In the genomic region with DNA sequence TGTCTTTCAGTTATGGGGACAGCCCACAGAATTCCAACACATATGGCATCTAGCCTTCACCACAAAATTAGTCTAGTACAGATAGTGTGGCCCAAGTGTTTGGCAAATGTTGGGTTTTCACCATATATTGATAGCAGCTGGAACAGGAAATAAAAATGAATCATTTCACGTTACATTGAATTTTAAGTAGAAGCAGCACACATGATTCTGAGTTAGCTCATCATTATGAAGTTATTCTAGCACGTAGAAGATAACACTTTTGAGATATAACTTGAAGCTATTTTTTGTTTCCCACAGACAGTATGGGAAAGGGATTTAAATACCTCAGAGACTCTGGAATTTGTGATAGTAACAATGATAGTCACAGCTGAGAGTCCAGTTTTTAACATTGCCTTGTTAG, we compare ENCODE assay signal across 19 cellular contexts.
DNase-seq lines count a peak whose midpoint lies in the region; ATAC-seq and TF ChIP-seq lines count a peak whose summit lies in the region.
"Had no signal": no experiment of that assay in that cellular context is flagged by ENCODE, and none has a peak within 500 bp of the region (broad histone marks: within the 10 kb centered on the region; RNA-seq: fewer than 3 reads in every experiment).

No MANE protein-coding gene starts in this region.

- H3K79me2 ChIP-seq in mammary epithelial cell (ENCODE audit: insufficient read depth, low read length) = no peaks in the 10 kb centered on the region
- H3K79me2 ChIP-seq: hepatocyte had no signal

- POLR2A ChIA-PET in MCF 10A (lab: Yijun Ruan, JAX) = no interaction called here

- H3K9me3 ChIP-seq in mammary epithelial cell (replicated peaks; ENCODE audit: insufficient read depth, low read length) = no peaks in the 10 kb centered on the region
- no peaks in the 10 kb centered on the region for H3K9me3 ChIP-seq in left ventricle myocardium inferior (replicated peaks)
- H3K9me3 ChIP-seq in suprapubic skin = no peaks in the 10 kb centered on the region
- no peaks in the 10 kb centered on the region for H3K9me3 ChIP-seq in lower lobe of right lung

- BruUV-seq in MCF 10A (replicated peaks; lab: Mats Ljungman, UMichigan) (no TSS peak), mammary epithelial cell (replicated peaks; lab: Mats Ljungman, UMichigan) (no TSS peak)

- no peak overlapping the region for H3K27ac Mint-ChIP-seq in MCF 10A (ENCODE audit: low read depth, unreplicated experiment)
- H3K27ac Mint-ChIP-seq in activated CD8-positive, alpha-beta memory T cell treated with anti-CD3 and anti-CD28 coated beads, Interleukin-2, amount 10 ng/mL, durations not matched to agents 7 days and 5 days = no peak overlapping the region
- H3K27ac Mint-ChIP-seq: activated CD4-positive, alpha-beta T cell treated with anti-CD3 and anti-CD28 coated beads, Interleukin-2, amount 10 ng/mL, durations not matched to agents 24 days and 14 days; activated T-helper 1 cell treated with anti-CD3 and anti-CD28 coated beads, Interleukin-12 subunit alpha, Interleukin-12 subunit beta, Interleukin-2, Interleukin-4 antibody, amounts not matched to agents 30 ng/mL and 10 ng/mL and 1 ng/mL, durations not matched to agents 14 hours and 24 hours and 36 hours had no signal

- in situ Hi-C loops in mammary epithelial cell (cut with MboI; ENCODE audit: low sequenced_read_pairs in 2 of 2) (no loop called here), astrocyte of the spinal cord (cut with HindIII; ENCODE audit: low sequenced_read_pairs) (no loop called here)

- dilution Hi-C loops in mammary epithelial cell (cut with HindIII; ENCODE audit: low sequenced_read_pairs) = no loop called here

- intact Hi-C loops in MCF 10A (cut with micrococcal nuclease) (no loop called here), mammary epithelial cell (cut with micrococcal nuclease) (no loop called here), left ventricle myocardium inferior (cut with micrococcal nuclease) (no loop called here), sciatic nerve (cut with DNase I) (no loop called here), lower lobe of right lung (cut with DNase I) (no loop called here)

- H3K27ac ChIP-seq in mammary epithelial cell (ENCODE audit: insufficient read depth, low read depth, low read length) (no peak overlapping the region), left ventricle myocardium inferior (replicated peaks) (peak overlapping the region; percentile 36), suprapubic skin (peak overlapping the region; percentile 62), lower lobe of right lung (no peak overlapping the region)
- H3K27ac ChIP-seq: hepatocyte, KMS-11 had no signal

- no peaks in the 10 kb centered on the region for H3K4me1 ChIP-seq in mammary epithelial cell (ENCODE audit: insufficient read depth, low read length)
- H3K4me1 ChIP-seq in left ventricle myocardium inferior = peaks cover 15% of the 10 kb centered on the region
- no peaks in the 10 kb centered on the region for H3K4me1 ChIP-seq in suprapubic skin
- H3K4me1 ChIP-seq in lower lobe of right lung = no peaks in the 10 kb centered on the region

- no peak overlapping the region for H3K4me2 ChIP-seq in mammary epithelial cell (ENCODE audit: insufficient read depth, low read depth, low read length)
- H3K4me2 ChIP-seq: hepatocyte, KMS-11 had no signal

- TF ChIP-seq POLR2A in suprapubic skin (IDR thresholded peaks at IDR 0.05) = no peak

- peaks cover 20% of the 10 kb centered on the region for H3K36me3 Mint-ChIP-seq in MCF 10A (ENCODE audit: insufficient read depth, unreplicated experiment)
- no peaks in the 10 kb centered on the region for H3K36me3 Mint-ChIP-seq in activated CD8-positive, alpha-beta memory T cell treated with anti-CD3 and anti-CD28 coated beads, Interleukin-2, amount 10 ng/mL, durations not matched to agents 7 days and 5 days

- H3K9me3 Mint-ChIP-seq in MCF 10A (ENCODE audit: unreplicated experiment) = no peaks in the 10 kb centered on the region
- peaks cover 2% of the 10 kb centered on the region for H3K9me3 Mint-ChIP-seq in activated CD8-positive, alpha-beta memory T cell treated with anti-CD3 and anti-CD28 coated beads, Interleukin-2, amount 10 ng/mL, durations not matched to agents 7 days and 5 days (ENCODE audit: low read depth)
- H3K9me3 Mint-ChIP-seq: activated CD4-positive, alpha-beta T cell treated with anti-CD3 and anti-CD28 coated beads, Interleukin-2, amount 10 ng/mL, durations not matched to agents 24 days and 14 days; activated T-helper 1 cell treated with anti-CD3 and anti-CD28 coated beads, Interleukin-12 subunit alpha, Interleukin-12 subunit beta, Interleukin-2, Interleukin-4 antibody, amounts not matched to agents 30 ng/mL and 10 ng/mL and 1 ng/mL, durations not matched to agents 14 hours and 24 hours and 36 hours had no signal

- no peaks in the 10 kb centered on the region for H3K27me3 ChIP-seq in mammary epithelial cell (ENCODE audit: insufficient read depth, low read length)
- no peaks in the 10 kb centered on the region for H3K27me3 ChIP-seq in left ventricle myocardium inferior (ENCODE audit: low read depth)
- no peaks in the 10 kb centered on the region for H3K27me3 ChIP-seq in suprapubic skin
- H3K27me3 ChIP-seq in lower lobe of right lung (ENCODE audit: low read depth) = no peaks in the 10 kb centered on the region
- H3K27me3 ChIP-seq: hepatocyte had no signal

- H3K9ac ChIP-seq in mammary epithelial cell (ENCODE audit: insufficient read depth, low read length) = no peak overlapping the region
- H3K9ac ChIP-seq: KMS-11 had no signal

- TF ChIP-seq CTCF in MCF 10A (IDR thresholded peaks at IDR 0.05; ENCODE audit: unreplicated experiment) = no peak
- TF ChIP-seq CTCF in mammary epithelial cell (conservative IDR thresholded peaks at IDR 0.05 in 1 of 2, IDR thresholded peaks at IDR 0.05 in 1 of 2; ENCODE audit: extremely low read depth in 1 of 2, insufficient read depth in 1 of 2, low read depth in 1 of 2, low read length in 2 of 2) = no peak
- TF ChIP-seq CTCF in astrocyte of the spinal cord (IDR thresholded peaks at IDR 0.05; ENCODE audit: low read depth, low read length) = no peak
- no peak for TF ChIP-seq CTCF in left ventricle myocardium inferior (IDR thresholded peaks at IDR 0.05; ENCODE audit: borderline replicate concordance)
- TF ChIP-seq CTCF in suprapubic skin (IDR thresholded peaks at IDR 0.05) = no peak
- no peak for TF ChIP-seq CTCF in lower lobe of right lung (IDR thresholded peaks at IDR 0.05)

- peaks cover 7% of the 10 kb centered on the region for H3K4me1 Mint-ChIP-seq in MCF 10A (ENCODE audit: insufficient read depth, unreplicated experiment)
- H3K4me1 Mint-ChIP-seq in activated CD8-positive, alpha-beta memory T cell treated with anti-CD3 and anti-CD28 coated beads, Interleukin-2, amount 10 ng/mL, durations not matched to agents 7 days and 5 days = no peaks in the 10 kb centered on the region
- H3K4me1 Mint-ChIP-seq: activated CD4-positive, alpha-beta T cell treated with anti-CD3 and anti-CD28 coated beads, Interleukin-2, amount 10 ng/mL, durations not matched to agents 24 days and 14 days had no signal

- no peak overlapping the region for H3K4me3 ChIP-seq in mammary epithelial cell (replicated peaks in 1 of 3; ENCODE audit: insufficient read depth in 1 of 3, low read depth in 2 of 3, low read length in 3 of 3)
- H3K4me3 ChIP-seq in astrocyte of the spinal cord (ENCODE audit: low read depth, low read length) = no peak overlapping the region
- no peak overlapping the region for H3K4me3 ChIP-seq in left ventricle myocardium inferior
- no peak overlapping the region for H3K4me3 ChIP-seq in suprapubic skin
- H3K4me3 ChIP-seq in lower lobe of right lung = no peak overlapping the region
- H3K4me3 ChIP-seq: hepatocyte had no signal

- no peak overlapping the region for H3K4me3 Mint-ChIP-seq in MCF 10A (ENCODE audit: unreplicated experiment)
- H3K4me3 Mint-ChIP-seq in activated CD8-positive, alpha-beta memory T cell treated with anti-CD3 and anti-CD28 coated beads, Interleukin-2, amount 10 ng/mL, durations not matched to agents 7 days and 5 days = no peak overlapping the region
- H3K4me3 Mint-ChIP-seq: activated CD4-positive, alpha-beta T cell treated with anti-CD3 and anti-CD28 coated beads, Interleukin-2, amount 10 ng/mL, durations not matched to agents 24 days and 14 days; activated T-helper 1 cell treated with anti-CD3 and anti-CD28 coated beads, Interleukin-12 subunit alpha, Interleukin-12 subunit beta, Interleukin-2, Interleukin-4 antibody, amounts not matched to agents 30 ng/mL and 10 ng/mL and 1 ng/mL, durations not matched to agents 14 hours and 24 hours and 36 hours had no signal

- 38% methylated on average over 2 of the region's 2 CpGs for WGBS in mammary epithelial cell (ENCODE audit: low coverage, missing lambda C conversion rate)
- WGBS in suprapubic skin = 35% methylated on average over 2 of the region's 2 CpGs

- H2AFZ ChIP-seq in mammary epithelial cell (ENCODE audit: low read depth, low read length) = no peak overlapping the region
- H2AFZ ChIP-seq: hepatocyte had no signal

- H3K27me3 Mint-ChIP-seq in MCF 10A (ENCODE audit: insufficient read depth, unreplicated experiment) = no peaks in the 10 kb centered on the region
- H3K27me3 Mint-ChIP-seq in activated CD8-positive, alpha-beta memory T cell treated with anti-CD3 and anti-CD28 coated beads, Interleukin-2, amount 10 ng/mL, durations not matched to agents 7 days and 5 days = no peaks in the 10 kb centered on the region
- H3K27me3 Mint-ChIP-seq: activated CD4-positive, alpha-beta T cell treated with anti-CD3 and anti-CD28 coated beads, Interleukin-2, amount 10 ng/mL, durations not matched to agents 24 days and 14 days had no signal

- peak; percentile 4 for DNase-seq in MCF 10A (ENCODE audit: unreplicated experiment)
- no peak for DNase-seq in mammary epithelial cell
- DNase-seq in astrocyte of the spinal cord (ENCODE audit: low read depth, low spot score) = peak; percentile 58
- DNase-seq in left ventricle myocardium inferior = no peak
- no peak for DNase-seq in suprapubic skin (ENCODE audit: low spot score in 2 of 2)
- no peak for DNase-seq in sciatic nerve (ENCODE audit: low spot score)
- no peak for DNase-seq in activated CD8-positive, alpha-beta memory T cell treated with anti-CD3 and anti-CD28 coated beads, Interleukin-2, amount 10 ng/mL, durations not matched to agents 7 days and 5 days
- DNase-seq in lower lobe of right lung = no peak
- DNase-seq: 8988T; activated CD4-positive, alpha-beta T cell treated with anti-CD3 and anti-CD28 coated beads, Interleukin-2, amount 10 ng/mL, durations not matched to agents 24 days and 14 days; Calu3; effector CD8-positive, alpha-beta T cell; NCI-H187; NCI-H69; small intestine; T-helper 9 cell had no signal

- no peaks in the 10 kb centered on the region for H4K20me1 ChIP-seq in mammary epithelial cell (ENCODE audit: insufficient read depth, low read length)

- H3K36me3 ChIP-seq in mammary epithelial cell (ENCODE audit: insufficient read depth, low read length) (no peaks in the 10 kb centered on the region), left ventricle myocardium inferior (peaks cover 8% of the 10 kb centered on the region), suprapubic skin (no peaks in the 10 kb centered on the region), lower lobe of right lung (no peaks in the 10 kb centered on the region)

- CTCF ChIA-PET in MCF 10A (lab: Yijun Ruan, JAX) (interaction anchor here (0.5 kb wide), 1 partner anchor 300 kb away, joined by 4 read pairs; no protein-coding TSS in a partner anchor), mammary epithelial cell (lab: Charles Lee; ENCODE audit: low non-redundant PET) (no interaction called here)
- CTCF ChIA-PET in activated CD8-positive, alpha-beta memory T cell treated with anti-CD3 and anti-CD28 coated beads, Interleukin-2, amount 10 ng/mL, durations not matched to agents 7 days and 5 days (lab: Charles Lee) = no interaction called here

- ATAC-seq in sciatic nerve = no peak
- ATAC-seq in activated CD8-positive, alpha-beta memory T cell treated with anti-CD3 and anti-CD28 coated beads, Interleukin-2, amount 10 ng/mL, durations not matched to agents 7 days and 5 days = no peak
- ATAC-seq in lower lobe of right lung = no peak

- TF ChIP-seq EP300 in suprapubic skin (IDR thresholded peaks at IDR 0.05) = no peak

Comparison
In these comparisons a context has a peak if more than half of its experiments do, and no peak if none do; other contexts are left out.
1. DNase-seq: peak in MCF 10A (single experiment) and astrocyte of the spinal cord (single experiment); none in mammary epithelial cell (single experiment), left ventricle myocardium inferior (single experiment), suprapubic skin (0 of 2), sciatic nerve (single experiment), activated CD8-positive, alpha-beta memory T cell treated with anti-CD3 and anti-CD28 coated beads, Interleukin-2, amount 10 ng/mL, durations not matched to agents 7 days and 5 days (single experiment) and lower lobe of right lung (single experiment).
2. H3K27ac ChIP-seq: peak in left ventricle myocardium inferior (single experiment) and suprapubic skin (single experiment); none in mammary epithelial cell (single experiment) and lower lobe of right lung (single experiment).